21 cellular contexts compared by ENCODE assay signal in the genomic region with DNA sequence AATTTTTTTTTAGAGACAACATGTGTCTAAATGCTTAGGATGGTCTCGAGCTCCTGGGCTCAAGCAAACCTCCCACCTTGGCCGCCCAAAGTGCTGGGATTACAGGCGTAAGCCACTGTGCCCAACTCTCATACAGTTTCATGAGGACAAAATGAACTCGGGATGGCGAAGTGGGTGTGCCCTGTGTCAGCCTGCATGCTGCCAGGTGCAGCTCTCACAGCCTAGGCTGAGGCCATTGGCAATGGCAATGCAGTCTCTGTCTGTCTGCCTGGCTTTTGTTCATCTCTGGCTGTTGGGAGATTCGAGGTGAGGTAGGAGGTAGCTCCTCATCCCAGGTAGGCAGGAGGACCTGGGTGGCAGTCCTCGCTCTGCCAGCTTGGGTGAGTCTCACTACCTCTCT.
"Had no signal": no experiment of that assay in that cellular context is flagged by ENCODE, and none has a peak within 500 bp of the region (broad histone marks: within the 10 kb centered on the region; RNA-seq: fewer than 3 reads in every experiment).

No MANE protein-coding gene starts in this region.

- H2AFZ ChIP-seq: parathyroid adenoma had no signal

- H3K4me3 ChIP-seq: esophagus squamous epithelium, lung, prostate gland, right atrium auricular region, sigmoid colon, stomach, thyroid gland, upper lobe of left lung had no signal

- H3K4me1 ChIP-seq: esophagus squamous epithelium, parathyroid adenoma, prostate gland, right atrium auricular region, stomach, thyroid gland, upper lobe of left lung had no signal

- H3K9me3 ChIP-seq: esophagus squamous epithelium, prostate gland, right atrium auricular region, sigmoid colon, stomach, thyroid gland, upper lobe of left lung had no signal

- H3K36me3 ChIP-seq: esophagus squamous epithelium, prostate gland, right atrium auricular region, sigmoid colon, stomach, thyroid gland, upper lobe of left lung had no signal

- H3K27me3 ChIP-seq: right atrium auricular region, sigmoid colon, stomach, thyroid gland, upper lobe of left lung had no signal

- H3K27ac ChIP-seq: esophagus squamous epithelium, parathyroid adenoma, prostate gland, right atrium auricular region, sigmoid colon, stomach, thyroid gland, upper lobe of left lung had no signal

- ATAC-seq: effector memory CD8-positive, alpha-beta T cell; left lobe of liver; natural killer cell; stimulated activated effector memory CD8-positive, alpha-beta T cell treated with anti-CD3 and anti-CD28 coated beads, Interleukin-12 subunit alpha, Interleukin-12 subunit beta, amount 100 ng/mL, for 72 hours had no signal

- H3K79me2 ChIP-seq: parathyroid adenoma had no signal

- H3K9ac ChIP-seq: parathyroid adenoma had no signal

- DNase-seq: cortex of kidney; effector memory CD8-positive, alpha-beta T cell; erythroblast; esophagus squamous epithelium; foreskin melanocyte; glutamatergic neuron; kidney; natural killer cell; sigmoid colon; stimulated activated CD4-positive, alpha-beta T cell treated with anti-CD3 and anti-CD28 coated beads, Interleukin-2, amount 100 ng/mL, for 24 hours; stimulated activated CD4-positive, alpha-beta T cell treated with anti-CD3 and anti-CD28 coated beads, Interleukin-4, amount 100 ng/mL, for 24 hours; stimulated activated naive CD4-positive, alpha-beta T cell treated with Interleukin-2 at 50 U/mL for 16 hours; stomach; thyroid gland; upper lobe of left lung had no signal
